ENCODE assay signal across 1 cellular context in the genomic region with DNA sequence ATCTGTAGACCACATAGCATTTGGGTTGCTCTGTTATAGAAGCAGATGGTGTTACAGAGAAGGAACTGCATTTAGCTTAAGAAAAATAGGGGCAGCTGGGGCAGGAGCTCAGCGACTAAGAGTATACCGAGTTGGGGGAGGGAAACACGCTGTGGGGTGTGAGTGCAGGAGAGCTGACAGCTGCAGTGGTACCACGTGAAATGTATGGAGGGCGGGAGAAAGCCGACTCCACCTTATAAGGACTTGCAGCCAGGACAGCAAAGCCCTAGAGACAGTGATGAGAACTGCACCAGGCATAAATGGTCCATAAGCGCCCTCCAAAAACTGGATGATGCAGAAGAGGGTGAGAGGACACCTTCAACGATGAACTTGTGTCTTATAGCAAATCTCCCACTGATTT.
A peak's percentile ranks its signal among the peaks of the same experiment; 100 is the strongest.
TF ChIP-seq lines count a peak whose summit lies in the region.

No MANE protein-coding gene starts in this region.

TF ChIP-seq in K562, 482 proteins besides CTCF, POLR2A, EP300 and RAD21 (continued from another document):
- TF ChIP-seq, protein P1, sequence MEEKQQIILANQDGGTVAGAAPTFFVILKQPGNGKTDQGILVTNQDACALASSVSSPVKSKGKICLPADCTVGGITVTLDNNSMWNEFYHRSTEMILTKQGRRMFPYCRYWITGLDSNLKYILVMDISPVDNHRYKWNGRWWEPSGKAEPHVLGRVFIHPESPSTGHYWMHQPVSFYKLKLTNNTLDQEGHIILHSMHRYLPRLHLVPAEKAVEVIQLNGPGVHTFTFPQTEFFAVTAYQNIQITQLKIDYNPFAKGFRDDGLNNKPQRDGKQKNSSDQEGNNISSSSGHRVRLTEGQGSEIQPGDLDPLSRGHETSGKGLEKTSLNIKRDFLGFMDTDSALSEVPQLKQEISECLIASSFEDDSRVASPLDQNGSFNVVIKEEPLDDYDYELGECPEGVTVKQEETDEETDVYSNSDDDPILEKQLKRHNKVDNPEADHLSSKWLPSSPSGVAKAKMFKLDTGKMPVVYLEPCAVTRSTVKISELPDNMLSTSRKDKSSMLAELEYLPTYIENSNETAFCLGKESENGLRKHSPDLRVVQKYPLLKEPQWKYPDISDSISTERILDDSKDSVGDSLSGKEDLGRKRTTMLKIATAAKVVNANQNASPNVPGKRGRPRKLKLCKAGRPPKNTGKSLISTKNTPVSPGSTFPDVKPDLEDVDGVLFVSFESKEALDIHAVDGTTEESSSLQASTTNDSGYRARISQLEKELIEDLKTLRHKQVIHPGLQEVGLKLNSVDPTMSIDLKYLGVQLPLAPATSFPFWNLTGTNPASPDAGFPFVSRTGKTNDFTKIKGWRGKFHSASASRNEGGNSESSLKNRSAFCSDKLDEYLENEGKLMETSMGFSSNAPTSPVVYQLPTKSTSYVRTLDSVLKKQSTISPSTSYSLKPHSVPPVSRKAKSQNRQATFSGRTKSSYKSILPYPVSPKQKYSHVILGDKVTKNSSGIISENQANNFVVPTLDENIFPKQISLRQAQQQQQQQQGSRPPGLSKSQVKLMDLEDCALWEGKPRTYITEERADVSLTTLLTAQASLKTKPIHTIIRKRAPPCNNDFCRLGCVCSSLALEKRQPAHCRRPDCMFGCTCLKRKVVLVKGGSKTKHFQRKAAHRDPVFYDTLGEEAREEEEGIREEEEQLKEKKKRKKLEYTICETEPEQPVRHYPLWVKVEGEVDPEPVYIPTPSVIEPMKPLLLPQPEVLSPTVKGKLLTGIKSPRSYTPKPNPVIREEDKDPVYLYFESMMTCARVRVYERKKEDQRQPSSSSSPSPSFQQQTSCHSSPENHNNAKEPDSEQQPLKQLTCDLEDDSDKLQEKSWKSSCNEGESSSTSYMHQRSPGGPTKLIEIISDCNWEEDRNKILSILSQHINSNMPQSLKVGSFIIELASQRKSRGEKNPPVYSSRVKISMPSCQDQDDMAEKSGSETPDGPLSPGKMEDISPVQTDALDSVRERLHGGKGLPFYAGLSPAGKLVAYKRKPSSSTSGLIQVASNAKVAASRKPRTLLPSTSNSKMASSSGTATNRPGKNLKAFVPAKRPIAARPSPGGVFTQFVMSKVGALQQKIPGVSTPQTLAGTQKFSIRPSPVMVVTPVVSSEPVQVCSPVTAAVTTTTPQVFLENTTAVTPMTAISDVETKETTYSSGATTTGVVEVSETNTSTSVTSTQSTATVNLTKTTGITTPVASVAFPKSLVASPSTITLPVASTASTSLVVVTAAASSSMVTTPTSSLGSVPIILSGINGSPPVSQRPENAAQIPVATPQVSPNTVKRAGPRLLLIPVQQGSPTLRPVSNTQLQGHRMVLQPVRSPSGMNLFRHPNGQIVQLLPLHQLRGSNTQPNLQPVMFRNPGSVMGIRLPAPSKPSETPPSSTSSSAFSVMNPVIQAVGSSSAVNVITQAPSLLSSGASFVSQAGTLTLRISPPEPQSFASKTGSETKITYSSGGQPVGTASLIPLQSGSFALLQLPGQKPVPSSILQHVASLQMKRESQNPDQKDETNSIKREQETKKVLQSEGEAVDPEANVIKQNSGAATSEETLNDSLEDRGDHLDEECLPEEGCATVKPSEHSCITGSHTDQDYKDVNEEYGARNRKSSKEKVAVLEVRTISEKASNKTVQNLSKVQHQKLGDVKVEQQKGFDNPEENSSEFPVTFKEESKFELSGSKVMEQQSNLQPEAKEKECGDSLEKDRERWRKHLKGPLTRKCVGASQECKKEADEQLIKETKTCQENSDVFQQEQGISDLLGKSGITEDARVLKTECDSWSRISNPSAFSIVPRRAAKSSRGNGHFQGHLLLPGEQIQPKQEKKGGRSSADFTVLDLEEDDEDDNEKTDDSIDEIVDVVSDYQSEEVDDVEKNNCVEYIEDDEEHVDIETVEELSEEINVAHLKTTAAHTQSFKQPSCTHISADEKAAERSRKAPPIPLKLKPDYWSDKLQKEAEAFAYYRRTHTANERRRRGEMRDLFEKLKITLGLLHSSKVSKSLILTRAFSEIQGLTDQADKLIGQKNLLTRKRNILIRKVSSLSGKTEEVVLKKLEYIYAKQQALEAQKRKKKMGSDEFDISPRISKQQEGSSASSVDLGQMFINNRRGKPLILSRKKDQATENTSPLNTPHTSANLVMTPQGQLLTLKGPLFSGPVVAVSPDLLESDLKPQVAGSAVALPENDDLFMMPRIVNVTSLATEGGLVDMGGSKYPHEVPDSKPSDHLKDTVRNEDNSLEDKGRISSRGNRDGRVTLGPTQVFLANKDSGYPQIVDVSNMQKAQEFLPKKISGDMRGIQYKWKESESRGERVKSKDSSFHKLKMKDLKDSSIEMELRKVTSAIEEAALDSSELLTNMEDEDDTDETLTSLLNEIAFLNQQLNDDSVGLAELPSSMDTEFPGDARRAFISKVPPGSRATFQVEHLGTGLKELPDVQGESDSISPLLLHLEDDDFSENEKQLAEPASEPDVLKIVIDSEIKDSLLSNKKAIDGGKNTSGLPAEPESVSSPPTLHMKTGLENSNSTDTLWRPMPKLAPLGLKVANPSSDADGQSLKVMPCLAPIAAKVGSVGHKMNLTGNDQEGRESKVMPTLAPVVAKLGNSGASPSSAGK (IDR thresholded peaks at IDR 0.05) = 0 out of 2 replicates have a peak, but pooled peaks have one; percentile 28
